24 cellular contexts compared by ENCODE assay signal in genomic region chr4:54001558-54002365, GRCh38.
DNase-seq lines count a peak whose midpoint lies in the region; ATAC-seq and TF ChIP-seq lines count a peak whose summit lies in the region.
"Had no signal": no experiment of that assay in that cellular context is flagged by ENCODE, and none has a peak within 500 bp of the region (broad histone marks: within the 10 kb centered on the region; RNA-seq: fewer than 3 reads in every experiment).

No MANE protein-coding gene starts in this region.

- H2AFZ ChIP-seq in neuronal stem cell (ENCODE audit: low read length) = peak overlapping the region; percentile 62

- H3K23ac ChIP-seq in neuronal stem cell (ENCODE audit: low read depth, low read length, poor library complexity) = no peak overlapping the region

- H2BK5ac ChIP-seq in neuronal stem cell (ENCODE audit: low read length) = no peak overlapping the region

- H4K8ac ChIP-seq in neuronal stem cell (ENCODE audit: low read depth, low read length) = no peak overlapping the region

- no peak overlapping the region for H3K4me3 ChIP-seq in HUES48 (ENCODE audit: low read depth, low read length)
- no peak overlapping the region for H3K4me3 ChIP-seq in neuronal stem cell (ENCODE audit: low read length in 2 of 2)
- H3K4me3 ChIP-seq: BLaER1, GM12878, left lung, prostate gland had no signal

- H3K4me2 ChIP-seq in neuronal stem cell (ENCODE audit: insufficient read depth, low read length, poor library complexity, severe bottlenecking) = peak overlapping the region; percentile 19
- H3K4me2 ChIP-seq: BLaER1 had no signal

- H3K4me1 Mint-ChIP-seq in brain = peaks cover 42% of the 10 kb centered on the region
- H3K4me1 Mint-ChIP-seq: stimulated activated effector memory CD8-positive, alpha-beta T cell treated with anti-CD3 and anti-CD28 coated beads, Interleukin-12 subunit alpha, Interleukin-12 subunit beta, amount 100 ng/mL, for 72 hours had no signal

- H3K27ac ChIP-seq in HUES48 (ENCODE audit: low read depth, low read length) (peak overlapping the region; percentile 60), neuronal stem cell (replicated peaks; ENCODE audit: low read length) (peak overlapping the region; percentile 58)
- H3K27ac ChIP-seq: BLaER1, dorsolateral prefrontal cortex, left lung, prostate gland had no signal

- no peak overlapping the region for H3K4ac ChIP-seq in neuronal stem cell (ENCODE audit: low read length)

- H2AK5ac ChIP-seq in neuronal stem cell (ENCODE audit: low read depth, low read length) = no peak overlapping the region

- no peaks in the 10 kb centered on the region for H3K36me3 ChIP-seq in HUES48 (ENCODE audit: control insufficient read depth, insufficient read depth, low read length)
- peaks cover 0 to 4% of the 10 kb centered on the region in 2 donors for H3K36me3 ChIP-seq in neuronal stem cell (replicated peaks in 1 of 2; ENCODE audit: control insufficient read depth in 2 of 2, insufficient read depth in 2 of 2, low read length in 2 of 2)
- H3K36me3 ChIP-seq: prostate gland had no signal

- no peaks in the 10 kb centered on the region for H3K27me3 Mint-ChIP-seq in brain
- H3K27me3 Mint-ChIP-seq: activated CD4-positive, alpha-beta memory T cell treated with anti-CD3 and anti-CD28 coated beads for 36 hours had no signal

- peak; percentile 25 for DNase-seq in iPS-NIHi7 (ENCODE audit: extremely low spot score)
- peak; percentile 50 for DNase-seq in neuronal stem cell (ENCODE audit: low spot score)
- DNase-seq in SIG-M5 (lab: John Stamatoyannopoulos, UW) = no peak
- DNase-seq: activated CD4-positive, alpha-beta memory T cell treated with anti-CD3 and anti-CD28 coated beads for 36 hours; activated CD4-positive, CD25-positive, alpha-beta regulatory T cell; activated naive CD4-positive, alpha-beta T cell; cerebellar nuclear complex; dorsolateral prefrontal cortex; EL; left lung; NCI-H1092 treated with DMSO at 0.1 percent for 48 hours; NCI-H1694 treated with DMSO at 0.1 percent for 48 hours; NCI-H82; occipital lobe; stimulated activated CD4-positive, alpha-beta T cell treated with anti-CD3 and anti-CD28 coated beads, Interleukin-4, amount 100 ng/mL, for 4 hours; trophoblast cell had no signal

- H3K18ac ChIP-seq in neuronal stem cell (ENCODE audit: low read length) = no peak overlapping the region

- no peak for TF ChIP-seq CTCF in brain (conservative IDR thresholded peaks at IDR 0.05)

- H3K27ac Mint-ChIP-seq in brain = peak overlapping the region in 4 of 5 experiments; percentile 14 to 84 (median 76)
- H3K27ac Mint-ChIP-seq: activated CD4-positive, alpha-beta memory T cell treated with anti-CD3 and anti-CD28 coated beads for 36 hours; stimulated activated effector memory CD8-positive, alpha-beta T cell treated with anti-CD3 and anti-CD28 coated beads, Interleukin-12 subunit alpha, Interleukin-12 subunit beta, amount 100 ng/mL, for 72 hours had no signal

- H3K27me3 ChIP-seq in HUES48 (ENCODE audit: control insufficient read depth, insufficient read depth, low read length) (no peaks in the 10 kb centered on the region), neuronal stem cell (ENCODE audit: control insufficient read depth in 3 of 3, insufficient read depth in 3 of 3, low read depth in 1 of 3, low read length in 3 of 3) (no peaks in the 10 kb centered on the region)
- H3K27me3 ChIP-seq: BLaER1, dorsolateral prefrontal cortex, left lung had no signal

- H2BK120ac ChIP-seq in neuronal stem cell (ENCODE audit: low read depth, low read length) = no peak overlapping the region

- no peak for ATAC-seq in activated CD4-positive, CD25-positive, alpha-beta regulatory T cell treated with anti-CD3 and anti-CD28 coated beads, Interleukin-2, amount 50 U/mL, for 24 hours
- no peak for ATAC-seq in GM18868 (IDR thresholded peaks at IDR 0.05; ENCODE audit: unreplicated experiment)
- ATAC-seq: GM12878; left lung; stimulated activated effector memory CD8-positive, alpha-beta T cell treated with anti-CD3 and anti-CD28 coated beads, Interleukin-12 subunit alpha, Interleukin-12 subunit beta, amount 100 ng/mL, for 72 hours had no signal

- no peaks in the 10 kb centered on the region for H3K79me1 ChIP-seq in neuronal stem cell (ENCODE audit: low read depth, low read length)

- peaks cover 24% of the 10 kb centered on the region for H3K4me1 ChIP-seq in HUES48 (ENCODE audit: control insufficient read depth, insufficient read depth, low read length)
- peaks cover 5 to 9% of the 10 kb centered on the region in 2 donors for H3K4me1 ChIP-seq in neuronal stem cell (ENCODE audit: control insufficient read depth in 2 of 2, insufficient read depth in 1 of 2, low read depth in 1 of 2, low read length in 2 of 2)
- H3K4me1 ChIP-seq: prostate gland had no signal

- no peak overlapping the region for H4K91ac ChIP-seq in neuronal stem cell (ENCODE audit: low read depth, low read length, poor library complexity)

- H3K9me3 ChIP-seq in HUES48 (ENCODE audit: control insufficient read depth, insufficient read depth, low read length) (no peaks in the 10 kb centered on the region), neuronal stem cell (replicated peaks in 1 of 2; ENCODE audit: control insufficient read depth in 2 of 2, insufficient read depth in 1 of 2, low read depth in 1 of 2, low read length in 2 of 2) (no peaks in the 10 kb centered on the region)
- H3K9me3 ChIP-seq: left lung, prostate gland had no signal

- H3K9me3 Mint-ChIP-seq in brain = no peaks in the 10 kb centered on the region
- H3K9me3 Mint-ChIP-seq: activated CD4-positive, alpha-beta memory T cell treated with anti-CD3 and anti-CD28 coated beads for 36 hours; stimulated activated effector memory CD8-positive, alpha-beta T cell treated with anti-CD3 and anti-CD28 coated beads, Interleukin-12 subunit alpha, Interleukin-12 subunit beta, amount 100 ng/mL, for 72 hours had no signal

- H2BK15ac ChIP-seq in neuronal stem cell (ENCODE audit: low read length) = no peak overlapping the region

- H3K4me3 Mint-ChIP-seq in brain = peak overlapping the region; percentile 13 to 83 (median 59)
- H3K4me3 Mint-ChIP-seq: activated CD4-positive, alpha-beta memory T cell treated with anti-CD3 and anti-CD28 coated beads for 36 hours; stimulated activated effector memory CD8-positive, alpha-beta T cell treated with anti-CD3 and anti-CD28 coated beads, Interleukin-12 subunit alpha, Interleukin-12 subunit beta, amount 100 ng/mL, for 72 hours had no signal

- H3K9ac ChIP-seq in HUES48 (ENCODE audit: low read depth, low read length) (no peak overlapping the region), neuronal stem cell (ENCODE audit: low read depth, low read length, poor library complexity) (no peak overlapping the region)
- H3K9ac ChIP-seq: BLaER1 had no signal

- H3K36me3 Mint-ChIP-seq in brain = peaks cover 39% of the 10 kb centered on the region

- WGBS in neuronal stem cell (ENCODE audit: extremely low coverage in 2 of 2, insufficient read length in 2 of 2, insufficient replicate concordance in 1 of 2), 2 donors = no CpG with 5 or more reads among the region's 10 CpGs

- H3K14ac ChIP-seq in neuronal stem cell (ENCODE audit: low read length) = no peak overlapping the region

- no peak overlapping the region for H2BK12ac ChIP-seq in neuronal stem cell (ENCODE audit: low read length)
